8 cellular contexts compared by ENCODE assay signal in the genomic region with DNA sequence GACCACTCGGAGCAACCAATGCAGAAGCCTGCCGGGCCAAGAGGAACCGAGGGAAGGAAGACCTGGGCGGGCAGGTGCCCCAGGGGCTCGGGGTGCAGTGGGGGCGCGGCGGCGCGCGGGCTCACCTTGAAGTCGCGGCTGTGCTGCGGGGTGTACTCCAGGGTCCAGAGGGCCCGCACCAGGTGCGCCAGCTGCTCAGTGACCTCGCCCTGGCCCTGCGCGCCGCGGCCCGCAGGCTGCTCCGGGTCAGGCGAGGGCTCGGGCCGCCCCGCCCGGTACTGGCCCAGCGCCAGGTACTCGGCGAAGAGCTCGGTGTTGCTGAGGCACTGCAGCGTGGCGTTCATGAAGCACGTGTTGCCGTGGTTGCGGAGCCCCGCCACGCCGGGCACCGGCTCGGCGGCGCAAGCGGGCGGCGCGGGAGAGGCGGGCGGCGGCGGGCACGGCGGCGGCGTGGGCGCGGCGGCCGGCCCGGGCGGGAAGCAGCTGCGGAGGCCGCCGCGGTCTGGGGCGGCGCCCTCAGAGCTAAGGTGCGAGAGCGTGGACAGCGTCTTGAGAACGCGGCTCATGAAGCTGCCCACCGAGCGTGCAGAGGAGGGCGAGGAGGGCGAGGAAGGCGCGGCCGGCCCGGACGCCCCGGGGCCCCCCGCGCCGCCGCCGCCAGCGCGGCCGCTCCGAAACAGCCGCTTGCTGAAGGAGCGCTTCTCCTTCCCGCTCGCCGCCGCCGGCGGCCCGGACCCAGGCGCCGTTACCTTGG. TPM values are rescaled to one million over a fixed set of nuclear protein-coding genes. Genes with fewer than 3 reads are reported as not detected.
DNase-seq lines count a peak whose midpoint lies in the region; ATAC-seq, FAIRE-seq and TF ChIP-seq lines count a peak whose summit lies in the region.

No MANE protein-coding gene starts in this region.

- no peak overlapping the region for H2BK12ac ChIP-seq in H9 (ENCODE audit: insufficient read length, low read depth, low read length)

- DNase-seq in GM10266 (ENCODE audit: extremely low spot score) (peak; percentile 70), H9 (peak; percentile 34), MG63 (peak; percentile 74), chondrocyte (ENCODE audit: low spot score) (no peak), left lobe of liver (ENCODE audit: low spot score) (peak; percentile 94), D721Med (ENCODE audit: insufficient read length, low spot score) (no peak)
- DNase-seq in activated CD4-positive, alpha-beta T cell treated with anti-CD3 and anti-CD28 coated beads for 1 hour: peak; percentile 31
- DNase-seq in stimulated activated CD4-positive, alpha-beta T cell treated with anti-CD3 and anti-CD28 coated beads, Interleukin-2, amount 100 ng/mL, for 4 hours (ENCODE audit: low read depth): peak; percentile 43

- H2AK5ac ChIP-seq in H9 (ENCODE audit: insufficient read length, low read length): no peak overlapping the region

- FAIRE-seq in D721Med (lab: Jason Lieb, UNC): no peak

- H3K9ac ChIP-seq in H9 (ENCODE audit: extremely low read depth, insufficient read length, low read length): peak overlapping the region; percentile 62

- peaks cover 36 to 45% of the 10 kb centered on the region in 2 experiments for H3K4me1 Mint-ChIP-seq in H9
- peaks cover 34% of the 10 kb centered on the region for H3K4me1 Mint-ChIP-seq in chondrocyte (ENCODE audit: low read depth)

- H3K27ac ChIP-seq in H9 (ENCODE audit: insufficient read length, low read depth, low read length): no peak overlapping the region

- H3K27ac Mint-ChIP-seq in H9: peak overlapping the region in 1 of 3 experiments; percentile 88; a peak in 2 of 7 replicates
- peak overlapping the region; percentile 83 for H3K27ac Mint-ChIP-seq in chondrocyte (ENCODE audit: unreplicated experiment)

- no peak overlapping the region for H4K8ac ChIP-seq in H9 (replicated peaks; ENCODE audit: insufficient read length, low read depth, low read length)

- H2BK5ac ChIP-seq in H9 (ENCODE audit: insufficient read length, low read length): no peak overlapping the region

- H3K79me1 ChIP-seq in H9 (ENCODE audit: insufficient read depth, low read depth, low read length, poor library complexity, severe bottlenecking): no peaks in the 10 kb centered on the region

- H4K5ac ChIP-seq in H9 (ENCODE audit: insufficient read length, low read depth, low read length): no peak overlapping the region

- H3K56ac ChIP-seq in H9 (ENCODE audit: insufficient read length, low read depth, low read length): no peak overlapping the region

- peak; percentile 82 for ATAC-seq in left lobe of liver

- H3K36me3 Mint-ChIP-seq in H9 (ENCODE audit: insufficient read depth in 1 of 3, low read depth in 3 of 3) (peaks cover 0 to 2% (median 0%) of the 10 kb centered on the region in 3 experiments; a peak in 2 of 7 replicates), chondrocyte (ENCODE audit: low read depth) (no peaks in the 10 kb centered on the region)

- no peak overlapping the region for H2BK20ac ChIP-seq in H9 (ENCODE audit: low read depth, low read length, poor library complexity, severe bottlenecking)

- H3K27me3 ChIP-seq in H9 (ENCODE audit: insufficient read depth, low read length): no peaks in the 10 kb centered on the region
- no peaks in the 10 kb centered on the region for H3K27me3 ChIP-seq in MG63

- H3K4me2 ChIP-seq in H9 (ENCODE audit: insufficient read depth, insufficient read length, low read length): peak overlapping the region; percentile 93

- peaks cover 12% of the 10 kb centered on the region; the same call in 1 of the 2 replicates for H3K79me2 ChIP-seq in H9 (ENCODE audit: insufficient read depth, low read length)

- no peaks in the 10 kb centered on the region for H3K9me3 Mint-ChIP-seq in H9
- no peaks in the 10 kb centered on the region for H3K9me3 Mint-ChIP-seq in chondrocyte (ENCODE audit: low read depth)

- TF ChIP-seq CTCF in GM10266 (IDR thresholded peaks at IDR 0.05; ENCODE audit: control insufficient read depth, insufficient read depth, low read depth, missing control alignments): no peak
- no peak for TF ChIP-seq CTCF in H9 (conservative IDR thresholded peaks at IDR 0.05)
- TF ChIP-seq CTCF in chondrocyte (IDR thresholded peaks at IDR 0.05): no peak
- TF ChIP-seq CTCF in D721Med (IDR thresholded peaks at IDR 0.05; ENCODE audit: insufficient read depth, missing control alignments): no peak

- H2BK15ac ChIP-seq in H9 (ENCODE audit: low read depth, low read length): no peak overlapping the region

- no peak overlapping the region for H3K23ac ChIP-seq in H9 (ENCODE audit: insufficient read length, low read depth, low read length)

- H2AFZ ChIP-seq in H9 (ENCODE audit: low read length): no peak overlapping the region

- no peak overlapping the region for H2BK120ac ChIP-seq in H9 (ENCODE audit: low read depth, low read length, poor library complexity, severe bottlenecking)

- WGBS in H9 (ENCODE audit: extremely low coverage, insufficient read length, low lambda C conversion rate): no CpG with 5 or more reads among the region's 103 CpGs

- H3K4ac ChIP-seq in H9 (ENCODE audit: low read depth, low read length): no peak overlapping the region

- no peaks in the 10 kb centered on the region for H3K9me3 ChIP-seq in H9 (ENCODE audit: control insufficient read depth, low read depth, low read length)
- H3K9me3 ChIP-seq in MG63: no peaks in the 10 kb centered on the region

- peak overlapping the region; percentile 84; the same call in 1 of the 2 replicates for H3K14ac ChIP-seq in H9 (ENCODE audit: insufficient read depth, low read length)

- H3K36me3 ChIP-seq in MG63: peaks cover 5% of the 10 kb centered on the region

- H3K23me2 ChIP-seq in H9 (ENCODE audit: insufficient read length, low read depth, low read length, poor library complexity, severe bottlenecking): peaks cover 6% of the 10 kb centered on the region

- H3K4me1 ChIP-seq in H9 (ENCODE audit: insufficient read depth, low read length): peaks cover 9% of the 10 kb centered on the region; the same call in 1 of the 2 replicates

- peak overlapping the region; percentile 69 for H3K4me3 ChIP-seq in MG63

- H3T11ph ChIP-seq in H9 (ENCODE audit: low read length): no peak overlapping the region

- peak overlapping the region; percentile 86 to 95 for H3K4me3 Mint-ChIP-seq in H9
- peak overlapping the region; percentile 86 for H3K4me3 Mint-ChIP-seq in chondrocyte (ENCODE audit: unreplicated experiment)

- H3K18ac ChIP-seq in H9 (ENCODE audit: insufficient read length, low read depth, low read length): no peak overlapping the region

- H4K20me1 ChIP-seq in H9 (ENCODE audit: control insufficient read depth, insufficient read depth, insufficient read length): no peaks in the 10 kb centered on the region

- H3K27me3 Mint-ChIP-seq in H9 (ENCODE audit: low read depth) (peaks cover 22% of the 10 kb centered on the region), chondrocyte (ENCODE audit: low read depth) (peaks cover 4% of the 10 kb centered on the region)

- H4K91ac ChIP-seq in H9 (ENCODE audit: insufficient read length, low read depth, low read length): no peak overlapping the region

RNA-seq across cellular contexts. Expression of a gene that starts 0.6 kb away (rescaled TPM):
- total RNA-seq in H9 (2021) (14.5 and 16.1 TPM in 2 replicates), chondrocyte (8.7 to 9.3 TPM (median 8.7 TPM) in 3 replicates), left lobe of liver (10.1 TPM)
- total RNA-seq in MG63 (2014; rRNA removed; shearing (Covaris generic); ENCODE audit: low replicate concordance): 2.0 and 6.8 TPM in 2 replicates

RNA-seq across cellular contexts. Expression of a gene that starts 33.9 kb away (rescaled TPM):
- 0.74 and 0.92 TPM in 2 replicates for total RNA-seq in H9 (2021)
- total RNA-seq in MG63 (2014; rRNA removed; shearing (Covaris generic); ENCODE audit: low replicate concordance): not detected in 2 replicates
- total RNA-seq in chondrocyte: not detected in 3 replicates
- not detected for total RNA-seq in left lobe of liver

Comparison
In these comparisons a context has a peak if more than half of its experiments do, and no peak if none do; other contexts are left out.
1. DNase-seq: peak in GM10266 (single experiment), H9 (single experiment), MG63 (single experiment), activated CD4-positive, alpha-beta T cell treated with anti-CD3 and anti-CD28 coated beads for 1 hour (single experiment), left lobe of liver (single experiment) and stimulated activated CD4-positive, alpha-beta T cell treated with anti-CD3 and anti-CD28 coated beads, Interleukin-2, amount 100 ng/mL, for 4 hours (single experiment); none in chondrocyte (single experiment) and D721Med (single experiment).